27 cellular contexts compared by ENCODE assay signal in the genomic region with DNA sequence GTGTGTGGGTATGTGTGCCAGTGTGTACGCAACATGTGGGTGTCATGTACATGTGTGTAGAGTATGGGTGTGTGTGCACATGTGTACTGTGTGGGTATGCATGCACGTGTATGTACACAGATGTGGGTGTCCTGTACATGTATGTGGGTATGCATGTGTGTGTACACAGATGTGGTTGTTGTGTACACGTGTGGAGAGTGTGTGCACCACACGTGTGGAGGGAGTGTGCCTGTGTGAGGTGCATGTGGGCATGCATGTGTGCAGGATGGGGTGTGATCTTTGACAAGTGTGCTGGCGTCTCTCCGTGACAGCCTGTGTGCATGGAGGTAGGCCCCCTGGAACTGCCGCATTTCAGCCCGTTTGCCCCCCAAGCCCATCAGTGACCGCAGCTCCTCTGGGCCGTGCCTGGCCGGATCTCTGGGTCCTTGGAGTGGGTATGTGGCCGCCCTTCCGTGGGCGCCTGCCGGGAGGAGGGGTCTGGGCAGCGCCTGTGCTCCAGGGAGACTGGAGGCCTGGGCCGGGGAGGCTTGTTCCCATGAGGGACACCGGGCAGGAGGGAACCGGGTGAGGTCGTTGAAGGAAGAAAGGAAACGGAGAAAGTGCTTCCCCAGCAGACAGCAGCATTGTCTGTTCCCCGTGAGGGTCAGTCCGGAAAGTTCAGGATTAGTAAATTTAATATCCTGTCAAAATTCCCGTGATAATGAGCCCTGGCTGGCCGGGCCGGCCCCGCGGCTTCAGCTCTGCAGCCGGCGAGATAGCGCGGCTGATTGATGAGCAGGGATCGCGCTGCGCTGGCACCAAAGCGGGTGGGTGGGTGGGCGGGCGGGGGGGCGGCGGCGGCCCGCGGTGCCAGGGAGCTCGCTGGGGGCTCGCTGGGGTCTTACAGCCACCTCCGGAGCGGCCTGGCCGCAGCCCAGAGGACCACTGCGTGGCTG.
"Had no signal": no experiment of that assay in that cellular context is flagged by ENCODE, and none has a peak within 500 bp of the region (broad histone marks: within the 10 kb centered on the region; RNA-seq: fewer than 3 reads in every experiment).

No MANE protein-coding gene starts in this region.

- ATAC-seq: activated T-cell treated with anti-CD3 and anti-CD28 coated beads, Interleukin-2, amount 50 U/mL, for 4 hours; activated T-helper 17 cell treated with anti-CD3 and anti-CD28 coated beads, Interleukin-2, amount 50 U/mL, for 72 hours; foreskin keratinocyte; left lobe of liver; T-helper 17 cell had no signal

- DNase-seq: activated CD4-positive, alpha-beta memory T cell treated with anti-CD3 and anti-CD28 coated beads, Interleukin-2, amount 10 ng/mL, durations not matched to agents 7 days and 5 days; activated CD4-positive, alpha-beta T cell treated with anti-CD3 and anti-CD28 coated beads for 1 hour; activated CD4-positive, alpha-beta T cell treated with anti-CD3 and anti-CD28 coated beads, Interleukin-2, amount 10 ng/mL, durations not matched to agents 7 days and 5 days; activated gamma-delta T cell treated with Interleukin-2 at 50 U/mL for 16 hours; activated naive CD4-positive, alpha-beta T cell treated with anti-CD3 and anti-CD28 coated beads, Interleukin-2, amount 50 U/mL, for 16 hours; activated T-cell treated with anti-CD3 and anti-CD28 coated beads, Interleukin-2, amount 50 U/mL, for 4 hours; amniotic stem cell; central memory CD4-positive, alpha-beta T cell; foreskin keratinocyte; heart right ventricle; kidney glomerular epithelial cell; lower lobe of right lung; mesenchymal stem cell; nephron progenitor cell; posterior cingulate gyrus; right cardiac atrium; spleen; stimulated activated naive CD4-positive, alpha-beta T cell; SW 1271; T-helper 17 cell; T1000; tibial artery; WERI-Rb-1 had no signal

- H3K4me3 Mint-ChIP-seq: activated CD4-positive, alpha-beta memory T cell treated with anti-CD3 and anti-CD28 coated beads, Interleukin-2, amount 10 ng/mL, durations not matched to agents 7 days and 5 days; activated CD4-positive, alpha-beta T cell treated with anti-CD3 and anti-CD28 coated beads, Interleukin-2, amount 10 ng/mL, durations not matched to agents 7 days and 5 days; activated T-cell treated with anti-CD3 and anti-CD28 coated beads, Interleukin-2, amount 50 U/mL, for 4 hours; activated T-helper 17 cell treated with anti-CD3 and anti-CD28 coated beads, Interleukin-2, amount 50 U/mL, for 72 hours; nephron progenitor cell; T-helper 17 cell had no signal

- H3K4me3 ChIP-seq: esophagus muscularis mucosa, heart right ventricle, lower lobe of right lung, spleen, suprapubic skin, tibial artery had no signal

- H3K27me3 ChIP-seq: foreskin keratinocyte had no signal

- H3K27ac ChIP-seq: esophagus muscularis mucosa, foreskin keratinocyte, heart right ventricle, lower lobe of right lung, spleen, suprapubic skin, tibial artery, WERI-Rb-1 had no signal

- H3K36me3 ChIP-seq: esophagus muscularis mucosa, heart right ventricle, lower lobe of right lung, spleen, suprapubic skin, tibial artery, WERI-Rb-1 had no signal

- H3K4me1 Mint-ChIP-seq: activated CD4-positive, alpha-beta memory T cell treated with anti-CD3 and anti-CD28 coated beads, Interleukin-2, amount 10 ng/mL, durations not matched to agents 7 days and 5 days; activated CD4-positive, alpha-beta T cell treated with anti-CD3 and anti-CD28 coated beads, Interleukin-2, amount 10 ng/mL, durations not matched to agents 7 days and 5 days; T-helper 17 cell had no signal

- H3K27me3 Mint-ChIP-seq: activated CD4-positive, alpha-beta memory T cell treated with anti-CD3 and anti-CD28 coated beads, Interleukin-2, amount 10 ng/mL, durations not matched to agents 7 days and 5 days had no signal

- H3K9me3 ChIP-seq: esophagus muscularis mucosa, lower lobe of right lung, spleen, suprapubic skin had no signal

- H3K27ac Mint-ChIP-seq: activated CD4-positive, alpha-beta memory T cell treated with anti-CD3 and anti-CD28 coated beads, Interleukin-2, amount 10 ng/mL, durations not matched to agents 7 days and 5 days; activated CD4-positive, alpha-beta T cell treated with anti-CD3 and anti-CD28 coated beads, Interleukin-2, amount 10 ng/mL, durations not matched to agents 7 days and 5 days; activated T-helper 17 cell treated with anti-CD3 and anti-CD28 coated beads, Interleukin-2, amount 50 U/mL, for 72 hours; nephron progenitor cell; T-helper 17 cell had no signal

- H3K4me1 ChIP-seq: foreskin keratinocyte, lower lobe of right lung, spleen, suprapubic skin, tibial artery had no signal
